In genomic region chr16:15650698-15651161, GRCh38 we compare ENCODE assay signal across 8 cellular contexts. TPM values are rescaled to one million over a fixed set of nuclear protein-coding genes. Genes with fewer than 3 reads are reported as not detected.
DNase-seq lines count a peak whose midpoint lies in the region; ATAC-seq and TF ChIP-seq lines count a peak whose summit lies in the region.

No MANE protein-coding gene starts in this region.

- H3K27me3 Mint-ChIP-seq in activated T-helper 2 cell treated with anti-CD3 and anti-CD28 coated beads, Interferon-gamma antibody, Interleukin-2, Interleukin-4, amounts not matched to agents 10 μg/mL and 5 μg/mL and 100 μg/mL, durations not matched to agents 14 hours and 24 hours and 36 hours (ENCODE audit: low read depth), result no peaks in the 10 kb centered on the region

- peak overlapping the region; percentile 90 for H3K4me3 ChIP-seq in BJ (ENCODE audit: low read depth, low read length)
- peak overlapping the region; percentile 67 for H3K4me3 ChIP-seq in LNCaP clone FGC (ENCODE audit: low read depth, low read length)
- H3K4me3 ChIP-seq in parathyroid adenoma (ENCODE audit: low read depth, low read length), result peak overlapping the region; percentile 83

- H3K4me3 Mint-ChIP-seq in activated T-helper 2 cell treated with anti-CD3 and anti-CD28 coated beads, Interferon-gamma antibody, Interleukin-2, Interleukin-4, amounts not matched to agents 10 μg/mL and 5 μg/mL and 100 μg/mL, durations not matched to agents 14 hours and 24 hours and 36 hours (ENCODE audit: low read depth), result peak overlapping the region; percentile 98

- no peak for DNase-seq in BJ (ENCODE audit: low read depth)
- DNase-seq in LNCaP clone FGC (ENCODE audit: low read depth), result no peak
- DNase-seq in activated T-helper 2 cell treated with anti-CD3 and anti-CD28 coated beads, Interferon-gamma antibody, Interleukin-2, Interleukin-4, amounts not matched to agents 10 μg/mL and 5 μg/mL and 100 μg/mL, durations not matched to agents 14 hours and 24 hours and 36 hours (ENCODE audit: low spot score), result peak; percentile 32
- peak; percentile 27 for DNase-seq in germinal center (ENCODE audit: low spot score)

- H3K4me1 Mint-ChIP-seq in activated T-helper 2 cell treated with anti-CD3 and anti-CD28 coated beads, Interferon-gamma antibody, Interleukin-2, Interleukin-4, amounts not matched to agents 10 μg/mL and 5 μg/mL and 100 μg/mL, durations not matched to agents 14 hours and 24 hours and 36 hours (ENCODE audit: low read depth), result peaks cover 16% of the 10 kb centered on the region

- H3K9me3 Mint-ChIP-seq in activated T-helper 2 cell treated with anti-CD3 and anti-CD28 coated beads, Interferon-gamma antibody, Interleukin-2, Interleukin-4, amounts not matched to agents 10 μg/mL and 5 μg/mL and 100 μg/mL, durations not matched to agents 14 hours and 24 hours and 36 hours, result no peaks in the 10 kb centered on the region

- POLR2A ChIA-PET in BJ (lab: Charles Lee), result no interaction called here

- H3K4me2 ChIP-seq in parathyroid adenoma (ENCODE audit: low read length), result peak overlapping the region; percentile 84

- H3K9me3 ChIP-seq in parathyroid adenoma (ENCODE audit: control insufficient read depth, low read length), result no peaks in the 10 kb centered on the region

- H3K9ac ChIP-seq in parathyroid adenoma, result no peak overlapping the region

- intact Hi-C loops in activated T-helper 2 cell treated with anti-CD3 and anti-CD28 coated beads, Interferon-gamma antibody, Interleukin-2, Interleukin-4, amounts not matched to agents 10 μg/mL and 5 μg/mL and 100 μg/mL, durations not matched to agents 14 hours and 24 hours and 36 hours (cut with micrococcal nuclease), result loop anchor here (1.0 to 2.0 kb wide), 3 partner anchors 8 to 60 kb away; no protein-coding TSS in a partner anchor

- peak overlapping the region; percentile 99 for H3K27ac Mint-ChIP-seq in activated T-helper 2 cell treated with anti-CD3 and anti-CD28 coated beads, Interferon-gamma antibody, Interleukin-2, Interleukin-4, amounts not matched to agents 10 μg/mL and 5 μg/mL and 100 μg/mL, durations not matched to agents 14 hours and 24 hours and 36 hours

- CTCF ChIA-PET in BJ (lab: Yijun Ruan, JAX), result interaction anchor here (1.3 kb wide), 1 partner anchor 21 kb away, joined by 5 read pairs; no protein-coding TSS in a partner anchor

- peaks cover 21% of the 10 kb centered on the region for H3K36me3 Mint-ChIP-seq in activated T-helper 2 cell treated with anti-CD3 and anti-CD28 coated beads, Interferon-gamma antibody, Interleukin-2, Interleukin-4, amounts not matched to agents 10 μg/mL and 5 μg/mL and 100 μg/mL, durations not matched to agents 14 hours and 24 hours and 36 hours (ENCODE audit: low read depth)

- H2AFZ ChIP-seq in parathyroid adenoma, result peak overlapping the region; percentile 95

- peaks cover 3% of the 10 kb centered on the region for H3K4me1 ChIP-seq in parathyroid adenoma

- peaks cover 3% of the 10 kb centered on the region for H3K79me2 ChIP-seq in parathyroid adenoma

- H3K27ac ChIP-seq in parathyroid adenoma, result peak overlapping the region; percentile 77

- H3K36me3 ChIP-seq in BJ (ENCODE audit: control insufficient read depth, insufficient read depth, low read length) (no peaks in the 10 kb centered on the region), parathyroid adenoma (ENCODE audit: control insufficient read depth, insufficient read depth, low read length) (no peaks in the 10 kb centered on the region)

- H3K27me3 ChIP-seq in BJ (ENCODE audit: control insufficient read depth, insufficient read depth, low read length), result no peaks in the 10 kb centered on the region
- H3K27me3 ChIP-seq in parathyroid adenoma (ENCODE audit: control insufficient read depth, insufficient read depth, low read length), result no peaks in the 10 kb centered on the region

- TF ChIP-seq CTCF in BJ (IDR thresholded peaks at IDR 0.05; ENCODE audit: insufficient read depth, low read depth, low read length) (no peak), LNCaP clone FGC (IDR thresholded peaks at IDR 0.05; ENCODE audit: control insufficient read depth, extremely low read depth, insufficient read depth) (no peak), parathyroid adenoma (IDR thresholded peaks at IDR 0.05) (no peak)

- ATAC-seq in GM19452 (IDR thresholded peaks at IDR 0.05; ENCODE audit: unreplicated experiment) (peak; percentile 24), HG03139 (IDR thresholded peaks at IDR 0.05; ENCODE audit: unreplicated experiment) (no peak), HG03039 (IDR thresholded peaks at IDR 0.05; ENCODE audit: unreplicated experiment) (no peak)

RNA-seq across cellular contexts. Expression of gene NDE1, which starts 0.7 kb away (rescaled TPM):
- polyA plus RNA-seq in BJ (2011; rRNA removed), result 22.9 and 25.6 TPM in 2 replicates
- 19.9 and 25.3 TPM in 2 replicates for polyA minus RNA-seq in BJ (2011; rRNA and poly(A)+ RNA removed)
- total RNA-seq in activated T-helper 2 cell treated with anti-CD3 and anti-CD28 coated beads, Interferon-gamma antibody, Interleukin-2, Interleukin-4, amounts not matched to agents 10 μg/mL and 5 μg/mL and 100 μg/mL, durations not matched to agents 14 hours and 24 hours and 36 hours, result 88.8 and 97.7 TPM in 2 replicates

RNA-seq across cellular contexts. Expression of gene MARF1, which starts 7.8 kb away (rescaled TPM):
- polyA plus RNA-seq in BJ (2011; rRNA removed), result 22.5 and 25.2 TPM in 2 replicates
- 23.0 and 33.3 TPM in 2 replicates for polyA minus RNA-seq in BJ (2011; rRNA and poly(A)+ RNA removed)
- total RNA-seq in activated T-helper 2 cell treated with anti-CD3 and anti-CD28 coated beads, Interferon-gamma antibody, Interleukin-2, Interleukin-4, amounts not matched to agents 10 μg/mL and 5 μg/mL and 100 μg/mL, durations not matched to agents 14 hours and 24 hours and 36 hours, result 49.9 and 56.4 TPM in 2 replicates

Comparison
In these comparisons a context has a peak if more than half of its experiments do, and no peak if none do; other contexts are left out.
1. DNase-seq: peak in activated T-helper 2 cell treated with anti-CD3 and anti-CD28 coated beads, Interferon-gamma antibody, Interleukin-2, Interleukin-4, amounts not matched to agents 10 μg/mL and 5 μg/mL and 100 μg/mL, durations not matched to agents 14 hours and 24 hours and 36 hours (single experiment) and germinal center (single experiment); none in BJ (single experiment) and LNCaP clone FGC (single experiment).
2. Peak in every context shown above with its lines, with median percentiles within 50 percentile points of each other: H3K4me3 ChIP-seq.